In genomic region chr17:75831032-75831567, GRCh38 we compare ENCODE assay signal across 1 cellular context.
TF ChIP-seq lines count a peak whose summit lies in the region.

No MANE protein-coding gene starts in this region.

TF ChIP-seq in GM23338, 12 proteins besides CTCF, POLR2A, EP300 and RAD21:
- TF ChIP-seq JUNB (IDR thresholded peaks at IDR 0.05; ENCODE audit: unreplicated experiment) (no peak), ZNF331 (CRISPR knock-in tag; IDR thresholded peaks at IDR 0.05; ENCODE audit: low read depth) (no peak), STAT1 (IDR thresholded peaks at IDR 0.05; ENCODE audit: unreplicated experiment) (no peak), NANOG (IDR thresholded peaks at IDR 0.05; ENCODE audit: borderline replicate concordance) (no peak), ZNF114 (CRISPR knock-in tag; IDR thresholded peaks at IDR 0.05) (no peak), EZH2phosphoT487 (IDR thresholded peaks at IDR 0.05; ENCODE audit: unreplicated experiment) (no peak), CREB1 (CRISPR knock-in tag; IDR thresholded peaks at IDR 0.05; ENCODE audit: low read depth) (no peak), REST (IDR thresholded peaks at IDR 0.05; ENCODE audit: unreplicated experiment) (no peak), EZH2 (IDR thresholded peaks at IDR 0.05; ENCODE audit: low read depth, unreplicated experiment) (no peak), POLR2AphosphoS5 (IDR thresholded peaks at IDR 0.05; ENCODE audit: low read depth) (no peak), ETS1 (IDR thresholded peaks at IDR 0.05) (no peak), ZNF462 (CRISPR knock-in tag; IDR thresholded peaks at IDR 0.05) (no peak)
